1 cellular context compared by ENCODE assay signal in the genomic region with DNA sequence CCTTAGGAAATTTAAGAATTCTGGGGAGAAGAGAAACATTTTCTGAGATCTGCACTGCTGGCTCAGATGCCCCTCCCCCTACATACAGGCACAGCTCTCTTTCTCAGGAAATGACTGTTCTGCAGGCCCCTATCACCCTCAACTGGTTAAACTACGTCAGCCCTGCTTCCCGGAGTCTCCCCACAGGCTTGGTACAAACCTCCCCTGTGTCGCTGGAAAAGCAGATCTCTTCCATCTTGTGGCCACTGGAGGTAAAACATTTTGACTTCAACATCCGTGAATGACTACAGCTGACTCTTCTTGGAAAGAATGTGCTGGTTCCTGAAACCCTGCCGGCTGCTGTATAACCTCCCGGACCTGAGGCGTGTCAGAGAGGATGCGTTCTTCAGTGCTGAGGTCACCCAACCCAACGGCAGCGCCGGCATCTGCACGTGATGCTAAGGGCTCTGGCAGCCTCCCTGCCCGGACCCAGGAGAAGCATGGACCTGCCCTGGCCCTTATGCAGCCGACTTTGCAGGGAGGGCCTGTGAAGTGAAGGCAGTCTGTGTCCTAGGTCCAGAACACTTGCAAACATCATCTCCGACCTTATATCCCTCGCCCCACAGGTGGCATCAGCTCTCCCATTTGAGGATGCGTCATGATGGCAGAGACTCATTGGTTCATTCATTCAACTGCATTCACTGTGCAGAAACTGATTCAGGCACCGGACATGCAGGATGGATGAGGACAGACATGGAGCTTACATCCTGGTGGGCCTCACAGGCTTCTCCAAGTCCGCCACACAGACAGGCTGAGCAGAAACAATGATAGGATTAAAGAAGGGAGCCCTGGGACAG.
TF ChIP-seq lines count a peak whose summit lies in the region.

No MANE protein-coding gene starts in this region.

TF ChIP-seq in HepG2, 621 proteins besides CTCF, POLR2A, EP300 and RAD21 (continued from another document and continues in another):
- TF ChIP-seq KIAA2018 (CRISPR knock-in tag; IDR thresholded peaks at IDR 0.05; ENCODE audit: borderline replicate concordance) = no peak
- TF ChIP-seq CENPX (CRISPR knock-in tag; IDR thresholded peaks at IDR 0.05) = no peak
- TF ChIP-seq RNF2 (conservative IDR thresholded peaks at IDR 0.05; ENCODE audit: low read depth) = no peak
- TF ChIP-seq, protein P1, sequence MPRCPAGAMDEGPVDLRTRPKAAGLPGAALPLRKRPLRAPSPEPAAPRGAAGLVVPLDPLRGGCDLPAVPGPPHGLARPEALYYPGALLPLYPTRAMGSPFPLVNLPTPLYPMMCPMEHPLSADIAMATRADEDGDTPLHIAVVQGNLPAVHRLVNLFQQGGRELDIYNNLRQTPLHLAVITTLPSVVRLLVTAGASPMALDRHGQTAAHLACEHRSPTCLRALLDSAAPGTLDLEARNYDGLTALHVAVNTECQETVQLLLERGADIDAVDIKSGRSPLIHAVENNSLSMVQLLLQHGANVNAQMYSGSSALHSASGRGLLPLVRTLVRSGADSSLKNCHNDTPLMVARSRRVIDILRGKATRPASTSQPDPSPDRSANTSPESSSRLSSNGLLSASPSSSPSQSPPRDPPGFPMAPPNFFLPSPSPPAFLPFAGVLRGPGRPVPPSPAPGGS (CRISPR knock-in tag; IDR thresholded peaks at IDR 0.05) = no peak
- TF ChIP-seq POLR2AphosphoS2 (IDR thresholded peaks at IDR 0.05; ENCODE audit: low read depth, low read length) = no peak
- TF ChIP-seq, protein P2, sequence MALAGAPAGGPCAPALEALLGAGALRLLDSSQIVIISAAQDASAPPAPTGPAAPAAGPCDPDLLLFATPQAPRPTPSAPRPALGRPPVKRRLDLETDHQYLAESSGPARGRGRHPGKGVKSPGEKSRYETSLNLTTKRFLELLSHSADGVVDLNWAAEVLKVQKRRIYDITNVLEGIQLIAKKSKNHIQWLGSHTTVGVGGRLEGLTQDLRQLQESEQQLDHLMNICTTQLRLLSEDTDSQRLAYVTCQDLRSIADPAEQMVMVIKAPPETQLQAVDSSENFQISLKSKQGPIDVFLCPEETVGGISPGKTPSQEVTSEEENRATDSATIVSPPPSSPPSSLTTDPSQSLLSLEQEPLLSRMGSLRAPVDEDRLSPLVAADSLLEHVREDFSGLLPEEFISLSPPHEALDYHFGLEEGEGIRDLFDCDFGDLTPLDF (CRISPR knock-in tag; IDR thresholded peaks at IDR 0.05) = no peak
- no peak for TF ChIP-seq ZNF703 (CRISPR knock-in tag; IDR thresholded peaks at IDR 0.05; ENCODE audit: borderline replicate concordance)
- TF ChIP-seq ZNF331 (CRISPR knock-in tag; IDR thresholded peaks at IDR 0.05) = no peak; the same call in 1 of the 2 replicates
- TF ChIP-seq ZSCAN12 (CRISPR knock-in tag; IDR thresholded peaks at IDR 0.05) = no peak
- no peak for TF ChIP-seq AFF4 (CRISPR knock-in tag; IDR thresholded peaks at IDR 0.05)
- TF ChIP-seq ZFP37 (CRISPR knock-in tag; IDR thresholded peaks at IDR 0.05; ENCODE audit: borderline replicate concordance) = no peak
- TF ChIP-seq ZNF256 (CRISPR knock-in tag; conservative IDR thresholded peaks at IDR 0.05) = no peak
- no peak for TF ChIP-seq ZNF567 (CRISPR knock-in tag; IDR thresholded peaks at IDR 0.05; ENCODE audit: borderline replicate concordance)
- TF ChIP-seq HDAC6 (IDR thresholded peaks at IDR 0.05; ENCODE audit: low read depth, low read length) = no peak
- no peak for TF ChIP-seq ZFYVE20 (CRISPR knock-in tag; IDR thresholded peaks at IDR 0.05; ENCODE audit: borderline replicate concordance, low read depth)
- TF ChIP-seq, protein P3, sequence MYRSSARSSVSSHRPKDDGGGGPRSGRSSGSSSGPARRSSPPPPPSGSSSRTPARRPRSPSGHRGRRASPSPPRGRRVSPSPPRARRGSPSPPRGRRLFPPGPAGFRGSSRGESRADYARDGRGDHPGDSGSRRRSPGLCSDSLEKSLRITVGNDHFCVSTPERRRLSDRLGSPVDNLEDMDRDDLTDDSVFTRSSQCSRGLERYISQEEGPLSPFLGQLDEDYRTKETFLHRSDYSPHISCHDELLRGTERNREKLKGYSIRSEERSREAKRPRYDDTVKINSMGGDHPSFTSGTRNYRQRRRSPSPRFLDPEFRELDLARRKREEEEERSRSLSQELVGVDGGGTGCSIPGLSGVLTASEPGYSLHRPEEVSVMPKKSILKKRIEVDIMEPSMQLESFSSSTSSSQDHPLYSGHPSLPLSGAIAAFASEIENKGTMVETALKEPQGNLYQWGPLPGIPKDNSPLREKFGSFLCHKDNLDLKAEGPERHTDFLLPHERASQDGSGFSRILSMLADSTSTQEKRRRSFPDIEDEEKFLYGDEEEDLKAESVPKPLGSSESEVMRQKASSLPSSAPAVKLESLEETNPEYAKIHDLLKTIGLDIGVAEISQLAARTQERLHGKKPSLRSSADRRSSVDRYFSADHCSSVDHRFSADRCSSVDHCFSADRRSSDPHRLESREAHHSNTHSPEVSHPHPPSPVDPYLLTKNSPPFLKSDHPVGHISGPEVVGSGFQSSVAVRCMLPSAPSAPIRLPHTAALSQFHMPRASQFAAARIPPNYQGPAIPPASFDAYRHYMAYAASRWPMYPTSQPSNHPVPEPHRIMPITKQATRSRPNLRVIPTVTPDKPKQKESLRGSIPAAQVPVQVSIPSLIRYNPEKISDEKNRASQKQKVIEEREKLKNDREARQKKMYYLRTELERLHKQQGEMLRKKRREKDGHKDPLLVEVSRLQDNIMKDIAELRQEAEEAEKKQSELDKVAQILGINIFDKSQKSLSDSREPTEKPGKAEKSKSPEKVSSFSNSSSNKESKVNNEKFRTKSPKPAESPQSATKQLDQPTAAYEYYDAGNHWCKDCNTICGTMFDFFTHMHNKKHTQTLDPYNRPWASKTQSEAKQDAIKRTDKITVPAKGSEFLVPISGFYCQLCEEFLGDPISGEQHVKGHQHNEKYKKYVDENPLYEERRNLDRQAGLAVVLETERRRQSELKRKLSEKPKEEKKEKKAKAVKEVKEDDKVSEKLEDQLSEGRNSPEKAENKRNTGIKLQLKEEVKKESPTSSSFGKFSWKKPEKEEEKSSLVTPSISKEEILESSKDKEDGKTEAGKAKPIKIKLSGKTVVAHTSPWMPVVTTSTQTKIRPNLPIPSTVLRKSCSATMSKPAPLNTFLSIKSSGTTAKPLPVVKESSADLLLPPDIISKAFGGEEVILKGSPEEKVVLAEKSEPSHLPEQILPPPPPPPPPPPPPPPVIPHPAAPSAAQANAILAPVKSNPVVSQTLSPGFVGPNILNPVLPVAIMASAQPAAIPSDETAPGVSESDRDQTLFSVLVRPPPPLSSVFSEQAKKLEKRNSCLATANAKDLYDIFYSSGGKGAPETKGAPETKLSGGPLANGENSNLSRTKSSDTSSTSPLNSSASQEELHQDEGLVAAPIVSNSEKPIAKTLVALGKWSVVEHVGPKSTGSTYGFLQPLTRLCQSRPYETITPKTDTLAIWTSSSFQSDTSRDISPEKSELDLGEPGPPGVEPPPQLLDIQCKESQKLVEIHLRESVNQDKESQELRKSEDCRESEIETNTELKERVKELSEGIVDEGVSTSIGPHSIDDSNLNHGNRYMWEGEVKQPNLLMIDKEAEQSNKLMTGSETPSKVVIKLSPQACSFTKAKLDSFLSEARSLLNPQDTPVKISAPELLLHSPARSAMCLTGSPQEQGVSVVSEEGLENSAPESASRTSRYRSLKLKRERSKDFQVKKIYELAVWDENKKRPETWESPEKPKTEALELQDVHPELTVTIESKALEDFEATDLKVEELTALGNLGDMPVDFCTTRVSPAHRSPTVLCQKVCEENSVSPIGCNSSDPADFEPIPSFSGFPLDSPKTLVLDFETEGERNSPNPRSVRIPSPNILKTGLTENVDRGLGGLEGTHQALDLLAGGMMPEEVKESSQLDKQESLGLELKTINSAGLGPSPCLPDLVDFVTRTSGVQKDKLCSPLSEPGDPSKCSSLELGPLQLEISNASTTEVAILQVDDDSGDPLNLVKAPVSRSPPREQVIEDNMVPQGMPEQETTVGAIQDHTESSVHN (CRISPR knock-in tag; IDR thresholded peaks at IDR 0.05) = peak; percentile 35; the same call in 1 of the 2 replicates
- TF ChIP-seq MYC (CRISPR knock-in tag; IDR thresholded peaks at IDR 0.05; ENCODE audit: borderline replicate concordance) = 0 out of 2 replicates have a peak, but pooled peaks have one; percentile 16
- TF ChIP-seq HOXA3 (CRISPR knock-in tag; IDR thresholded peaks at IDR 0.05) = no peak
- TF ChIP-seq, protein P4, sequence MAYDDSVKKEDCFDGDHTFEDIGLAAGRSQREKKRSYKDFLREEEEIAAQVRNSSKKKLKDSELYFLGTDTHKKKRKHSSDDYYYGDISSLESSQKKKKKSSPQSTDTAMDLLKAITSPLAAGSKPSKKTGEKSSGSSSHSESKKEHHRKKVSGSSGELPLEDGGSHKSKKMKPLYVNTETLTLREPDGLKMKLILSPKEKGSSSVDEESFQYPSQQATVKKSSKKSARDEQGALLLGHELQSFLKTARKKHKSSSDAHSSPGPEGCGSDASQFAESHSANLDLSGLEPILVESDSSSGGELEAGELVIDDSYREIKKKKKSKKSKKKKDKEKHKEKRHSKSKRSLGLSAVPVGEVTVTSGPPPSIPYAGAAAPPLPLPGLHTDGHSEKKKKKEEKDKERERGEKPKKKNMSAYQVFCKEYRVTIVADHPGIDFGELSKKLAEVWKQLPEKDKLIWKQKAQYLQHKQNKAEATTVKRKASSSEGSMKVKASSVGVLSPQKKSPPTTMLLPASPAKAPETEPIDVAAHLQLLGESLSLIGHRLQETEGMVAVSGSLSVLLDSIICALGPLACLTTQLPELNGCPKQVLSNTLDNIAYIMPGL (CRISPR knock-in tag; IDR thresholded peaks at IDR 0.05; ENCODE audit: borderline replicate concordance in 1 of 2, low read depth in 1 of 2) = peak; percentile 36 to 53; a peak in 1 of 4 replicates
- TF ChIP-seq ZNF232 (CRISPR knock-in tag; IDR thresholded peaks at IDR 0.05; ENCODE audit: borderline replicate concordance) = no peak
